ENCODE assay signal across 7 cellular contexts in genomic region chr2:84924173-84925106, GRCh38. TPM values are rescaled to one million over a fixed set of nuclear protein-coding genes. Genes with fewer than 3 reads are reported as not detected.
DNase-seq lines count a peak whose midpoint lies in the region; ATAC-seq, FAIRE-seq and TF ChIP-seq lines count a peak whose summit lies in the region.

No MANE protein-coding gene starts in this region.

- FAIRE-seq in small intestine (lab: Jason Lieb, UNC), result no peak

- H3K36me3 ChIP-seq in small intestine (ENCODE audit: control insufficient read depth in 2 of 2, insufficient read depth in 2 of 2, low read length in 2 of 2) (no peaks in the 10 kb centered on the region), ascending aorta (no peaks in the 10 kb centered on the region)

- WGBS in small intestine, 3 donors, result 31 to 39% (median 32%) methylated on average over 9 of the region's 9 CpGs

- intact Hi-C loops in ascending aorta (cut with DNase I), result loop anchor here (1.0 to 5.0 kb wide), 3 partner anchors 18 to 373 kb away; partner anchors contain the start of gene KCMF1

- H3K27ac ChIP-seq in VCaP (peak overlapping the region; percentile 36; the same call in 1 of the 2 replicates), small intestine (ENCODE audit: low read depth in 1 of 2, low read length in 1 of 2) (peak overlapping the region; percentile 1 to 93), ascending aorta (peak overlapping the region in 1 of 2 donors; percentile 2)

- DNase-seq in fibroblast of mammary gland (ENCODE audit: low read depth), result peak; percentile 84
- peak; percentile 83 for DNase-seq in small intestine
- no peak for DNase-seq in ascending aorta (ENCODE audit: low spot score in 2 of 2)

- H3K9me3 ChIP-seq in small intestine (ENCODE audit: control insufficient read depth, low read depth), result no peaks in the 10 kb centered on the region
- no peaks in the 10 kb centered on the region for H3K9me3 ChIP-seq in ascending aorta

- H3K4me3 ChIP-seq in fibroblast of mammary gland (ENCODE audit: control insufficient read depth, low read depth, low read length), result peak overlapping the region; percentile 14
- H3K4me3 ChIP-seq in small intestine (ENCODE audit: low read depth in 1 of 2, low read length in 2 of 2), result no peak overlapping the region
- H3K4me3 ChIP-seq in ascending aorta, result no peak overlapping the region

- H3K4me1 ChIP-seq in small intestine (ENCODE audit: control insufficient read depth in 2 of 2, insufficient read depth in 1 of 2, low read depth in 1 of 2, low read length in 1 of 2), result peaks cover 3 to 4% of the 10 kb centered on the region in 2 donors
- H3K4me1 ChIP-seq in ascending aorta, result peaks cover 0 to 19% of the 10 kb centered on the region in 2 donors

- H3K27me3 ChIP-seq in small intestine (ENCODE audit: control insufficient read depth in 2 of 2, insufficient read depth in 2 of 2, low read length in 2 of 2) (no peaks in the 10 kb centered on the region), ascending aorta (no peaks in the 10 kb centered on the region)

- TF ChIP-seq CTCF in VCaP (conservative IDR thresholded peaks at IDR 0.05), result no peak
- no peak for TF ChIP-seq CTCF in fibroblast of mammary gland (conservative IDR thresholded peaks at IDR 0.05; ENCODE audit: control insufficient read depth, insufficient read depth, low read depth, low read length)
- TF ChIP-seq CTCF in ascending aorta (IDR thresholded peaks at IDR 0.05), result no peak

- ATAC-seq in GM18873 (IDR thresholded peaks at IDR 0.05; ENCODE audit: low FRiP score, unreplicated experiment) (peak; percentile 23), HG03196 (IDR thresholded peaks at IDR 0.05; ENCODE audit: unreplicated experiment) (peak; percentile 18), HG02981 (IDR thresholded peaks at IDR 0.05; ENCODE audit: unreplicated experiment) (no peak)

RNA-seq across cellular contexts. Expression of gene TMSB10, which starts 19.0 kb away (rescaled TPM):
- polyA plus RNA-seq in small intestine, result 1,000 to 10,000 TPM; 2,319 to 3,566 (median 2,983) TPM
- 5,452 TPM for total RNA-seq in ascending aorta

RNA-seq across cellular contexts. Expression of gene TRABD2A, which starts 43.6 kb away (rescaled TPM):
- 10 to 100 TPM in 1 of 3 donors, 1 to 10 TPM in 2; 2.0 to 25.6 (median 2.7) TPM for polyA plus RNA-seq in small intestine
- total RNA-seq in ascending aorta, result 1.1 TPM

RNA-seq across cellular contexts. Expression of gene KCMF1, which starts 46.5 kb away (rescaled TPM):
- polyA plus RNA-seq in small intestine, result 10 to 100 TPM; 31.9 to 58.9 (median 51.7) TPM
- 14.4 TPM for total RNA-seq in ascending aorta

Comparison
In these comparisons a context has a peak if more than half of its experiments do, and no peak if none do; other contexts are left out.
1. DNase-seq: peak in fibroblast of mammary gland (single experiment) and small intestine (single experiment); none in ascending aorta (0 of 2).